1 cellular context compared by ENCODE assay signal in genomic region chr22:23118647-23119491, GRCh38.
TF ChIP-seq lines count a peak whose summit lies in the region.

No MANE protein-coding gene starts in this region.

TF ChIP-seq in K562, 482 proteins besides CTCF, POLR2A, EP300 and RAD21:
- TF ChIP-seq FOXP1 (CRISPR knock-in tag; IDR thresholded peaks at IDR 0.05): no peak
- TF ChIP-seq KDM2B (CRISPR knock-in tag; IDR thresholded peaks at IDR 0.05): 0 out of 2 replicates have a peak, but pooled peaks have one; percentile 13
- TF ChIP-seq SIX5 (IDR thresholded peaks at IDR 0.05; ENCODE audit: borderline replicate concordance in 1 of 2, insufficient read depth in 1 of 2, low read depth in 1 of 2, low read length in 2 of 2): 0 out of 4 replicates have a peak, but pooled peaks of 1 of the 2 experiments have one; percentile 20
- TF ChIP-seq RB1 (IDR thresholded peaks at IDR 0.05; ENCODE audit: low read depth): peak; percentile 35; the same call in 1 of the 2 replicates
- 0 out of 4 replicates have a peak, but pooled peaks of 1 of the 2 experiments have one; percentile 6 for TF ChIP-seq UBTF (IDR thresholded peaks at IDR 0.05; ENCODE audit: borderline replicate concordance in 1 of 2, low read depth in 2 of 2, low read length in 2 of 2)
- TF ChIP-seq THAP12 (CRISPR knock-in tag; IDR thresholded peaks at IDR 0.05): peak; percentile 82
